ENCODE assay signal across 23 cellular contexts in genomic region chr22:36102995-36103394, GRCh38.
"Had no signal": no experiment of that assay in that cellular context is flagged by ENCODE, and none has a peak within 500 bp of the region (broad histone marks: within the 10 kb centered on the region; RNA-seq: fewer than 3 reads in every experiment).

No MANE protein-coding gene starts in this region.

- H3K36me3 Mint-ChIP-seq: natural killer cell had no signal

- H3K4me1 ChIP-seq: heart left ventricle, sigmoid colon, stomach, transverse colon had no signal

- H3K27ac ChIP-seq: dorsolateral prefrontal cortex, heart left ventricle, sigmoid colon, skin epidermis, stomach, thoracic aorta, transverse colon had no signal

- DNase-seq: cortex of kidney; dorsolateral prefrontal cortex; effector CD8-positive, alpha-beta T cell; heart left ventricle; hippocampal formation; kidney glomerular epithelial cell; mammary epithelial cell; mucosa of descending colon; natural killer cell; posterior cingulate gyrus; stimulated activated CD4-positive, alpha-beta T cell treated with anti-CD3 and anti-CD28 coated beads, Interleukin-2, amount 100 ng/mL, for 24 hours; stimulated activated CD4-positive, alpha-beta T cell treated with anti-CD3 and anti-CD28 coated beads, Interleukin-4, amount 100 ng/mL, for 4 hours; stimulated activated naive CD4-positive, alpha-beta T cell; stomach; substantia nigra; transverse colon had no signal

- H3K36me3 ChIP-seq: heart left ventricle, sigmoid colon, stomach, thoracic aorta, transverse colon had no signal

- H3K4me1 Mint-ChIP-seq: natural killer cell, neural crest cell had no signal

- H3K4me3 ChIP-seq: dorsolateral prefrontal cortex, heart left ventricle, mucosa of descending colon, sigmoid colon, skin epidermis, stomach, thoracic aorta, transverse colon had no signal

- H3K9me3 Mint-ChIP-seq: natural killer cell, neural crest cell had no signal

- H3K27ac Mint-ChIP-seq: natural killer cell had no signal

- ATAC-seq: heart left ventricle, left lobe of liver, mucosa of descending colon, natural killer cell had no signal

- H3K9me3 ChIP-seq: heart left ventricle, mucosa of descending colon, sigmoid colon, thoracic aorta, transverse colon had no signal

- FAIRE-seq: frontal cortex, islet of Langerhans had no signal

- H3K4me3 Mint-ChIP-seq: natural killer cell, neural crest cell had no signal

- H3K27me3 ChIP-seq: heart left ventricle, sigmoid colon, stomach had no signal
